In the genomic region with DNA sequence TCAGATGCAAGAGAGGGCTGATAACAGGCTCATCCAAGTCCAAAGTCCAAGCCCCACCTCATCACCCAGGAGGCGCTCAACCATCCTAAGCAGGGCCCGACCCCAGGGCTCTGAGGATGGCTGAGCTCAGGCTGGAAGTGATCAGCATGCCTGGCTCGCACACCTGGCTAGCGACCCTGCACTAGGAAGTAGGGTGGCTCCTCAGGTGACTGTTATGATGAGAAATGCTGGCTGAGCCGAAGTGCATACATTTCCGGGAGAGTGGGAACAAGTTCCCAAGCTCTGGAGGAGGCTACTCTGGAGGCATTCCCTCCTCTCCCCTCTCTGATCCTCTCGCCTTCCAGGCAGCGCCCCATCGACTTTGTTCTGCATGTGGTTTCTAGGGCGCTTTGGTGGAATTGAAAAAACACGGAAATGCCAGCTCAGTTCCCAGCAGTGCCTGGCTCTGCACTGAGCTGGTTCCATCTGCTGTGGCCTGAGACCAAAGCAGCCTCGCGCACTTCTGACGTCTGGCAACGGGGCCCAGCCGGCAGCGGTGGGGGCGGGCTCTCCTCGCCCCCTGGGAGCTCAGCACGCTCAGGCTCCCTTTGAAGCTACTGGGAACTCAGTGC, we compare ENCODE assay signal across 9 cellular contexts.
DNase-seq lines count a peak whose midpoint lies in the region; ATAC-seq and TF ChIP-seq lines count a peak whose summit lies in the region.
"Had no signal": no experiment of that assay in that cellular context is flagged by ENCODE, and none has a peak within 500 bp of the region (broad histone marks: within the 10 kb centered on the region; RNA-seq: fewer than 3 reads in every experiment).

No MANE protein-coding gene starts in this region.

- H3K4me3 ChIP-seq in hepatocyte = no peak overlapping the region

- H3K9me2 ChIP-seq in hepatocyte (replicated peaks; ENCODE audit: insufficient read depth) = no peaks in the 10 kb centered on the region

- H3K27me3 ChIP-seq in hepatocyte = no peaks in the 10 kb centered on the region

- intact Hi-C loops in sciatic nerve (cut with DNase I) = no loop called here

- no peak for TF ChIP-seq CTCF in hepatocyte (IDR thresholded peaks at IDR 0.05; ENCODE audit: poor library complexity)

- ATAC-seq in sciatic nerve (peak; percentile 35), GM18868 (IDR thresholded peaks at IDR 0.05; ENCODE audit: unreplicated experiment) (no peak), GM18498 (IDR thresholded peaks at IDR 0.05; ENCODE audit: unreplicated experiment) (no peak)

- H3K4me1 ChIP-seq in hepatocyte (ENCODE audit: insufficient read depth) = peaks cover 4% of the 10 kb centered on the region

- DNase-seq in H4 (ENCODE audit: low spot score) = peak; percentile 45
- DNase-seq in caudate nucleus (lab: John Stamatoyannopoulos, UW) = peak in 37 of 61 donors; percentile 5 to 77 (median 46)
- peak; percentile 73 for DNase-seq in hepatocyte (ENCODE audit: low spot score)
- DNase-seq in sciatic nerve (ENCODE audit: low spot score) = peak; percentile 54
- DNase-seq in SHP77 treated with DMSO at 0.1 percent for 48 hours (lab: John Stamatoyannopoulos, UW) = no peak
- DNase-seq in NOMO-1 (lab: John Stamatoyannopoulos, UW; ENCODE audit: unreplicated experiment in 2 of 2) = no peak

- H3K36me3 ChIP-seq in hepatocyte (replicated peaks; ENCODE audit: insufficient read depth, low read depth) = no peaks in the 10 kb centered on the region
- H3K36me3 ChIP-seq: neutrophil had no signal

- H3K79me2 ChIP-seq in hepatocyte = no peaks in the 10 kb centered on the region

- no peaks in the 10 kb centered on the region for H3K9me3 ChIP-seq in hepatocyte (ENCODE audit: low read depth)
- H3K9me3 ChIP-seq: neutrophil had no signal

- H3K27ac ChIP-seq in caudate nucleus (ENCODE audit: low read depth, low read length) (peak overlapping the region; percentile 56), hepatocyte (no peak overlapping the region)
- H3K27ac ChIP-seq: neutrophil had no signal

- WGBS in hepatocyte (ENCODE audit: low lambda C conversion rate, missing lambda C conversion rate) = 43% methylated on average over 20 of the region's 20 CpGs

- H3K4me2 ChIP-seq in hepatocyte = peak overlapping the region; percentile 16

- H4K20me1 ChIP-seq in hepatocyte (ENCODE audit: insufficient read depth, poor library complexity, severe bottlenecking) = no peaks in the 10 kb centered on the region

- no peak overlapping the region for H2AFZ ChIP-seq in hepatocyte

Comparison
In these comparisons a context has a peak if more than half of its experiments do, and no peak if none do; other contexts are left out.
1. DNase-seq: peak in H4 (single experiment), caudate nucleus (37 of 61), hepatocyte (single experiment) and sciatic nerve (single experiment); none in SHP77 treated with DMSO at 0.1 percent for 48 hours (single experiment) and NOMO-1 (0 of 2).